In the genomic region with DNA sequence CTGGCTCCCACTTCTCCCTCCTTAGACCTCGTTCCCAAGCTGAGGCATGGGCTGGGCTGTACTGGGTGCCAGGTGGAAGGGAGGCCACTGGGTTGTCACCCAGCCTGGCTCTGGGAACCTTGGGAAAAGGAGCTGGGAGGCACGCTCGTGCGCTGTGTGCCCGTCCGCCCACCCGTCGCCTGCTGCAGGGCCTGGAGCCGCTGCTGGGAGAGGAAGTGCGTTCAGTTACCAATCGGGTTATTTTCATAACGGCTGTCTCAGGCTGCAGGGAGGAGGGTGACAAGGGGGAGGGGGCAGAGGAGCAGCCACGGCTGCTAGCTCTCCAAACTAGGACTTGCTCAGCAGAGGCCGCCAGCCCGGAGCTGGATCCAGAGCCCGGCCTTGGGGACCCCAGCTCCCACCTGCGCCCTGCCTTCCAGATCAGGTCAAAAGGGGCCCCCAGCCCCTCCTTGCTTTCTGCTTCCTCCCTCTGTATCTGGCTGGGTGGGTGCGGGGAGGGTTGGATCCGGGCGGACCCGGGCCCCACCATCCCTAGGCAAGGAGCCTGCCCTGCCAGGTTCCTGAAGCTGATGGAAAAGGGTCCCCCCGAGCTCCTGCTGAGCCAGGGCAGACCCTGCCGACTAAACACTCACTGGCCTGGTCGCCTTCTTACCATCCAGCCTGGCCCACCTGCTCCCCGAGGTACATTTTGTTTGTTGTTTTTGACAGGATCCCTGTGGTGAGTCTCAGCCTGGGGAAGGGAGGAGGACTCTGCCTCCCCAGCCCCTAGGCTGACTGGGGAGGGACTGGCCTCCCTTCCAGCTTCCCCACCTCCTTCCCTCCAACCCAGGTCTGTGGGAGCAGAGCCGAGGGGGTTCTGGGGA, we compare ENCODE assay signal across 8 cellular contexts. TPM values are rescaled to one million over a fixed set of nuclear protein-coding genes. Genes with fewer than 3 reads are reported as not detected.
DNase-seq lines count a peak whose midpoint lies in the region; ATAC-seq and TF ChIP-seq lines count a peak whose summit lies in the region.

No MANE protein-coding gene starts in this region.

- H3K27me3 ChIP-seq in A673 (replicated peaks; ENCODE audit: insufficient read depth, low read depth, low read length, poor library complexity) (no peaks in the 10 kb centered on the region), iPS-20b (ENCODE audit: insufficient read depth, low read length) (no peaks in the 10 kb centered on the region)

- H3K27ac ChIP-seq in A673 (ENCODE audit: low read depth, low read length, poor library complexity, severe bottlenecking) (peak overlapping the region; percentile 85), iPS-20b (ENCODE audit: low read length) (peak overlapping the region; percentile 0)

- H3K4me3 Mint-ChIP-seq in activated naive CD8-positive, alpha-beta T cell treated with anti-CD3 and anti-CD28 coated beads, Interleukin-2, amount 50 U/mL, for 24 hours = peak overlapping the region; percentile 59

- H3K36me3 ChIP-seq in A673 (ENCODE audit: insufficient read depth, low read length, poor library complexity, severe bottlenecking) (no peaks in the 10 kb centered on the region), iPS-20b (ENCODE audit: insufficient read depth, low read depth, low read length) (peaks cover 1% of the 10 kb centered on the region; the same call in 1 of the 2 replicates)

- ATAC-seq in GM19035 (IDR thresholded peaks at IDR 0.05; ENCODE audit: unreplicated experiment) = peak; percentile 91
- peak; percentile 91 for ATAC-seq in HG03175 (IDR thresholded peaks at IDR 0.05; ENCODE audit: unreplicated experiment)
- peak; percentile 82 for ATAC-seq in activated naive CD8-positive, alpha-beta T cell treated with anti-CD3 and anti-CD28 coated beads, Interleukin-2, amount 50 U/mL, for 24 hours

- POLR2A ChIA-PET in A673 (lab: Charles Lee; ENCODE audit: low non-redundant PET) = interaction anchor here (1.0 kb wide), 1 partner anchor 9 kb away, joined by 3 read pairs; no protein-coding TSS in a partner anchor

- CTCF ChIA-PET in A673 (lab: Charles Lee) = interaction anchor here (0.5 to 1.8 kb wide), 6 partner anchors 10 to 1092 kb away, joined by 3 to 27 read pairs (median 4); partner anchors contain the start of gene DGKZ

- H3K4me3 ChIP-seq in A673 (ENCODE audit: low read depth, low read length, poor library complexity, severe bottlenecking) = peak overlapping the region; percentile 20
- H3K4me3 ChIP-seq in iPS-20b (ENCODE audit: low read length) = no peak overlapping the region

- TF ChIP-seq CTCF in A673 (conservative IDR thresholded peaks at IDR 0.05; ENCODE audit: low read depth, low read length) = no peak

- peaks cover 25% of the 10 kb centered on the region for H3K4me1 ChIP-seq in A673 (ENCODE audit: insufficient read depth, low read length, poor library complexity, severe bottlenecking)
- H3K4me1 ChIP-seq in iPS-20b (ENCODE audit: insufficient read depth, low read length) = peaks cover 16% of the 10 kb centered on the region; the same call in 1 of the 2 replicates

- peak overlapping the region; percentile 88 for H3K27ac Mint-ChIP-seq in activated naive CD8-positive, alpha-beta T cell treated with anti-CD3 and anti-CD28 coated beads, Interleukin-2, amount 50 U/mL, for 24 hours

- H3K9ac ChIP-seq in iPS-20b (ENCODE audit: low read depth, low read length) = peak overlapping the region; percentile 37; the same call in 1 of the 2 replicates

- H3K27me3 Mint-ChIP-seq in activated naive CD8-positive, alpha-beta T cell treated with anti-CD3 and anti-CD28 coated beads, Interleukin-2, amount 50 U/mL, for 24 hours = no peaks in the 10 kb centered on the region

- intact Hi-C loops in A673 (cut with micrococcal nuclease; ENCODE audit: unreplicated experiment) = no loop called here

- H3K36me3 Mint-ChIP-seq in activated naive CD8-positive, alpha-beta T cell treated with anti-CD3 and anti-CD28 coated beads, Interleukin-2, amount 50 U/mL, for 24 hours (ENCODE audit: low read depth) = no peaks in the 10 kb centered on the region

- no peaks in the 10 kb centered on the region for H3K9me3 Mint-ChIP-seq in activated naive CD8-positive, alpha-beta T cell treated with anti-CD3 and anti-CD28 coated beads, Interleukin-2, amount 50 U/mL, for 24 hours

- BruUV-seq in A673 (replicated peaks; lab: Mats Ljungman, UMichigan) = no TSS peak

- peaks cover 61% of the 10 kb centered on the region for H3K4me1 Mint-ChIP-seq in activated naive CD8-positive, alpha-beta T cell treated with anti-CD3 and anti-CD28 coated beads, Interleukin-2, amount 50 U/mL, for 24 hours

- DNase-seq in A673 (ENCODE audit: low spot score) (peak; percentile 97), SIG-M5 (lab: John Stamatoyannopoulos, UW) (peak; percentile 24), RPMI8226 (no peak)
- peak; percentile 70 for DNase-seq in activated naive CD8-positive, alpha-beta T cell treated with anti-CD3 and anti-CD28 coated beads, Interleukin-2, amount 50 U/mL, for 24 hours
- DNase-seq in stimulated activated CD4-positive, alpha-beta T cell treated with anti-CD3 and anti-CD28 coated beads, Interleukin-15, amount 100 ng/mL, for 1 hour (ENCODE audit: low read depth in 1 of 2, low spot score in 1 of 2) = peak; percentile 34 to 49

- H3K9me3 ChIP-seq in A673 (ENCODE audit: low read depth, low read length, poor library complexity, severe bottlenecking) (no peaks in the 10 kb centered on the region), iPS-20b (ENCODE audit: insufficient read depth, low read depth, low read length) (no peaks in the 10 kb centered on the region)

RNA-seq across cellular contexts. Expression of gene DGKZ, which starts 14.3 kb away (rescaled TPM):
- 139 and 145 TPM in 2 replicates for total RNA-seq in A673 (2021)

RNA-seq across cellular contexts. Expression of gene MDK, which starts 20.0 kb away (rescaled TPM):
- 252 and 397 TPM in 2 replicates for total RNA-seq in A673 (2021)

RNA-seq across cellular contexts. Expression of gene CHRM4, which starts 30.1 kb away (rescaled TPM):
- 0.68 TPM in 1 of 2 replicates, not detected in the other for total RNA-seq in A673 (2021)
